17 cellular contexts compared by ENCODE assay signal in genomic region chr1:173164178-173164577, GRCh38. TPM values are rescaled to one million over a fixed set of nuclear protein-coding genes. Genes with fewer than 3 reads are reported as not detected.
A peak's percentile ranks its signal among the peaks of the same experiment; 100 is the strongest.
DNase-seq lines count a peak whose midpoint lies in the region; ATAC-seq, FAIRE-seq and TF ChIP-seq lines count a peak whose summit lies in the region.
"Had no signal": no experiment of that assay in that cellular context is flagged by ENCODE, and none has a peak within 500 bp of the region (broad histone marks: within the 10 kb centered on the region; RNA-seq: fewer than 3 reads in every experiment).

No MANE protein-coding gene starts in this region.

- no peak overlapping the region for H3K4me3 ChIP-seq in HEK293 (ENCODE audit: low read depth, low read length)
- no peak overlapping the region for H3K4me3 ChIP-seq in astrocyte (ENCODE audit: insufficient read depth, low read depth, low read length)

- H3K9me3 ChIP-seq in HEK293 (ENCODE audit: control insufficient read depth, insufficient read depth, low read depth, low read length), result no peaks in the 10 kb centered on the region
- no peaks in the 10 kb centered on the region for H3K9me3 ChIP-seq in astrocyte (ENCODE audit: insufficient read depth, low read depth, low read length)

- H3K36me3 Mint-ChIP-seq in astrocyte (ENCODE audit: low read depth, unreplicated experiment) (no peaks in the 10 kb centered on the region), nephron (ENCODE audit: low read depth) (no peaks in the 10 kb centered on the region)

- no peak overlapping the region for H3K27ac Mint-ChIP-seq in astrocyte (ENCODE audit: unreplicated experiment)
- peak overlapping the region in 2 of 3 experiments; percentile 42 to 65 for H3K27ac Mint-ChIP-seq in nephron
- H3K27ac Mint-ChIP-seq: CD4-positive, alpha-beta memory T cell had no signal

- no peak overlapping the region for H2AFZ ChIP-seq in astrocyte (ENCODE audit: low read depth, low read length)

- H3K27me3 Mint-ChIP-seq in astrocyte (ENCODE audit: low read depth, unreplicated experiment), result no peaks in the 10 kb centered on the region
- H3K27me3 Mint-ChIP-seq in nephron (ENCODE audit: low read depth), result no peaks in the 10 kb centered on the region
- H3K27me3 Mint-ChIP-seq: CD4-positive, alpha-beta memory T cell had no signal

- no peak overlapping the region for H3K9ac ChIP-seq in astrocyte (ENCODE audit: low read length)

- H3K4me1 Mint-ChIP-seq in astrocyte (ENCODE audit: low read depth, unreplicated experiment) (peaks cover 3% of the 10 kb centered on the region), nephron (no peaks in the 10 kb centered on the region)

- H3K4me2 ChIP-seq in astrocyte (ENCODE audit: low read length), result no peak overlapping the region

- no peaks in the 10 kb centered on the region for H3K36me3 ChIP-seq in HEK293 (ENCODE audit: control insufficient read depth in 2 of 2, insufficient read depth in 1 of 2, low read length in 2 of 2)
- no peaks in the 10 kb centered on the region for H3K36me3 ChIP-seq in astrocyte (ENCODE audit: insufficient read depth, low read length)

- ATAC-seq in left cardiac atrium (no peak), GM19324 (IDR thresholded peaks at IDR 0.05; ENCODE audit: low FRiP score, unreplicated experiment) (no peak)

- H3K4me3 Mint-ChIP-seq in astrocyte (ENCODE audit: unreplicated experiment) (no peak overlapping the region), nephron (no peak overlapping the region)
- H3K4me3 Mint-ChIP-seq: CD4-positive, alpha-beta memory T cell had no signal

- CTCF ChIA-PET in HEK293 (lab: Yijun Ruan, JAX), result no interaction called here

- no peaks in the 10 kb centered on the region for H4K20me1 ChIP-seq in astrocyte (ENCODE audit: insufficient read depth, low read length)

- no peaks in the 10 kb centered on the region for H3K4me1 ChIP-seq in HEK293 (ENCODE audit: control insufficient read depth, insufficient read depth, low read length)
- no peaks in the 10 kb centered on the region for H3K4me1 ChIP-seq in astrocyte (ENCODE audit: insufficient read depth, low read length)

- H3K9me3 Mint-ChIP-seq in astrocyte (ENCODE audit: unreplicated experiment) (peaks cover 3% of the 10 kb centered on the region), nephron (no peaks in the 10 kb centered on the region)

- no peak for TF ChIP-seq CTCF in HEK293 (tag by site-specific recombination; IDR thresholded peaks at IDR 0.05)
- TF ChIP-seq CTCF in astrocyte (IDR thresholded peaks at IDR 0.05; ENCODE audit: insufficient read depth, low read depth, low read length), result no peak
- TF ChIP-seq CTCF in nephron (IDR thresholded peaks at IDR 0.05; ENCODE audit: unreplicated experiment in 3 of 3), result no peak

- H3K79me2 ChIP-seq in astrocyte (ENCODE audit: insufficient read depth, low read length), result no peaks in the 10 kb centered on the region

- DNase-seq in astrocyte (ENCODE audit: low read depth) (no peak), NCI-H226 (no peak), left cardiac atrium (no peak)
- DNase-seq: C1 segment of cervical spinal cord; Calu3; CD4-positive, alpha-beta memory T cell; COR-L47; DMS53; DMS79 treated with DMSO at 0.1 percent for 48 hours; GF-D8; H7; HCEC 1CT had no signal

- intact Hi-C loops in left cardiac atrium (cut with DNase I), result no loop called here

- peak; percentile 20 for FAIRE-seq in astrocyte (lab: Jason Lieb, UNC)
- FAIRE-seq: GM12891, GM18507 had no signal

- POLR2A ChIA-PET in HEK293 (lab: Yijun Ruan, JAX), result no interaction called here

- H3K27me3 ChIP-seq in astrocyte (ENCODE audit: insufficient read depth, low read length), result no peaks in the 10 kb centered on the region

- H3K27ac ChIP-seq in HEK293 (ENCODE audit: extremely low read depth, low read depth, low read length) (no peak overlapping the region), astrocyte (ENCODE audit: low read depth, low read length) (no peak overlapping the region)

TF ChIP-seq in HEK293, 187 proteins besides CTCF, POLR2A, EP300 and RAD21:
- no peak for TF ChIP-seq ZXDB (tag by site-specific recombination; IDR thresholded peaks at IDR 0.05)
- TF ChIP-seq, protein P1, sequence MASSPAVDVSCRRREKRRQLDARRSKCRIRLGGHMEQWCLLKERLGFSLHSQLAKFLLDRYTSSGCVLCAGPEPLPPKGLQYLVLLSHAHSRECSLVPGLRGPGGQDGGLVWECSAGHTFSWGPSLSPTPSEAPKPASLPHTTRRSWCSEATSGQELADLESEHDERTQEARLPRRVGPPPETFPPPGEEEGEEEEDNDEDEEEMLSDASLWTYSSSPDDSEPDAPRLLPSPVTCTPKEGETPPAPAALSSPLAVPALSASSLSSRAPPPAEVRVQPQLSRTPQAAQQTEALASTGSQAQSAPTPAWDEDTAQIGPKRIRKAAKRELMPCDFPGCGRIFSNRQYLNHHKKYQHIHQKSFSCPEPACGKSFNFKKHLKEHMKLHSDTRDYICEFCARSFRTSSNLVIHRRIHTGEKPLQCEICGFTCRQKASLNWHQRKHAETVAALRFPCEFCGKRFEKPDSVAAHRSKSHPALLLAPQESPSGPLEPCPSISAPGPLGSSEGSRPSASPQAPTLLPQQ (tag by site-specific recombination; IDR thresholded peaks at IDR 0.05), result no peak
- 0 out of 2 replicates have a peak, but pooled peaks have one; percentile 42 for TF ChIP-seq SCRT2 (tag by site-specific recombination; IDR thresholded peaks at IDR 0.05)
- no peak for TF ChIP-seq FEZF1 (tag by site-specific recombination; IDR thresholded peaks at IDR 0.05)

RNA-seq across cellular contexts. Expression of gene TNFSF4, which starts 43.0 kb away (rescaled TPM):
- 3.0 and 3.3 TPM in 2 replicates for total RNA-seq in astrocyte
- total RNA-seq in left cardiac atrium, result 1 to 10 TPM; 1.9 to 2.3 TPM
